Comparison of ENCODE assay signal across 9 cellular contexts in genomic region chr14:103103461-103104388, GRCh38. TPM values are rescaled to one million over a fixed set of nuclear protein-coding genes. Genes with fewer than 3 reads are reported as not detected.
A peak's percentile ranks its signal among the peaks of the same experiment; 100 is the strongest.
DNase-seq lines count a peak whose midpoint lies in the region; ATAC-seq and TF ChIP-seq lines count a peak whose summit lies in the region.
"Had no signal": no experiment of that assay in that cellular context is flagged by ENCODE, and none has a peak within 500 bp of the region (broad histone marks: within the 10 kb centered on the region; RNA-seq: fewer than 3 reads in every experiment).

No MANE protein-coding gene starts in this region.

- TF ChIP-seq CTCF in AG09309 (IDR thresholded peaks at IDR 0.05; ENCODE audit: control insufficient read depth, insufficient read depth, low read depth, low read length, missing control alignments), result peak; percentile 38
- peak; percentile 53 for TF ChIP-seq CTCF in fibroblast of the aortic adventitia (IDR thresholded peaks at IDR 0.05; ENCODE audit: insufficient read depth, low read length)

- in situ Hi-C loops in G401 (cut with HindIII; ENCODE audit: low sequenced_read_pairs), result no loop called here

- no peak overlapping the region for H3K4me3 ChIP-seq in AG09309 (ENCODE audit: control insufficient read depth, low read depth, low read length)
- H3K4me3 ChIP-seq in fibroblast of the aortic adventitia (ENCODE audit: low read depth, low read length), result peak overlapping the region; percentile 25

- ATAC-seq in GM21737 (IDR thresholded peaks at IDR 0.05; ENCODE audit: unreplicated experiment), result no peak

- DNase-seq in AG09309 (ENCODE audit: low read depth) (no peak), HT1080 (ENCODE audit: low read depth) (peak; percentile 68), SHP77 treated with DMSO at 0.1 percent for 48 hours (lab: John Stamatoyannopoulos, UW) (peak; percentile 35), fibroblast of the aortic adventitia (ENCODE audit: low read depth) (peak; percentile 55), G401 (ENCODE audit: low spot score) (no peak), posterior vena cava (ENCODE audit: low spot score) (no peak)
- peak; percentile 37 for DNase-seq in stimulated activated CD8-positive, alpha-beta memory T cell treated with anti-CD3 and anti-CD28 coated beads, Interleukin-4, amount 100 ng/mL, for 48 hours

- intact Hi-C loops in posterior vena cava (cut with DNase I), result loop anchor here in 1 of 2 donors (2.0 kb wide), 1 partner anchor 83 kb away; no protein-coding TSS in a partner anchor

RNA-seq across cellular contexts. Expression of gene EXOC3L4, which starts 9.2 kb away (rescaled TPM):
- not detected in 2 replicates for total RNA-seq in HT1080 (2014; rRNA removed; shearing (Covaris generic))
- 0.37 TPM in 1 of 2 replicates, not detected in the other for polyA plus RNA-seq in HT1080 (2015; cell fraction: cytosol; rRNA removed)
- polyA plus RNA-seq in HT1080 (2015; cell fraction: nucleus; rRNA removed), result 0.25 TPM in 1 of 2 replicates, not detected in the other
- total RNA-seq in fibroblast of the aortic adventitia (ENCODE audit: low replicate concordance) (0.41 TPM in 1 of 2 replicates, not detected in the other), posterior vena cava (1 to 10 TPM; 1.0 to 2.5 TPM)
- 0.86 and 1.6 TPM in 2 replicates for total RNA-seq in G401 (2014; rRNA removed; shearing (Covaris generic))
- total RNA-seq: temporal lobe had no signal

RNA-seq across cellular contexts. Expression of gene TNFAIP2, which starts 19.5 kb away (rescaled TPM):
- 17.6 and 26.1 TPM in 2 replicates for total RNA-seq in HT1080 (2014; rRNA removed; shearing (Covaris generic))
- polyA plus RNA-seq in HT1080 (2015; cell fraction: cytosol; rRNA removed), result 23.3 and 23.8 TPM in 2 replicates
- 59.9 and 65.3 TPM in 2 replicates for polyA plus RNA-seq in HT1080 (2015; cell fraction: nucleus; rRNA removed)
- total RNA-seq in fibroblast of the aortic adventitia (ENCODE audit: low replicate concordance), result 44.5 and 120 TPM in 2 replicates
- 4.5 and 26.1 TPM in 2 replicates for total RNA-seq in G401 (2014; rRNA removed; shearing (Covaris generic))
- 100 to 1,000 TPM in 1 of 2 donors, 10 to 100 TPM in 1; 71.4 to 112 TPM for total RNA-seq in posterior vena cava

RNA-seq across cellular contexts. Expression of gene LBHD2, which starts 19.7 kb away (rescaled TPM):
- total RNA-seq in HT1080 (2014; rRNA removed; shearing (Covaris generic)), result not detected in 2 replicates
- polyA plus RNA-seq in HT1080 (2015; cell fraction: cytosol; rRNA removed), result not detected in 2 replicates
- polyA plus RNA-seq in HT1080 (2015; cell fraction: nucleus; rRNA removed), result not detected in 2 replicates
- total RNA-seq in fibroblast of the aortic adventitia (ENCODE audit: low replicate concordance) (not detected in 2 replicates), posterior vena cava (not detected)
- not detected in 2 replicates for total RNA-seq in G401 (2014; rRNA removed; shearing (Covaris generic))
- total RNA-seq: temporal lobe had no signal

RNA-seq across cellular contexts. Expression of gene CDC42BPB, which starts 46.4 kb away (rescaled TPM):
- 42.1 and 54.3 TPM in 2 replicates for total RNA-seq in HT1080 (2014; rRNA removed; shearing (Covaris generic))
- 53.6 and 62.3 TPM in 2 replicates for polyA plus RNA-seq in HT1080 (2015; cell fraction: cytosol; rRNA removed)
- 121 and 123 TPM in 2 replicates for polyA plus RNA-seq in HT1080 (2015; cell fraction: nucleus; rRNA removed)
- total RNA-seq in fibroblast of the aortic adventitia (ENCODE audit: low replicate concordance) (60.2 and 78.4 TPM in 2 replicates), posterior vena cava (10 to 100 TPM; 81.1 to 89.3 TPM)
- 17.0 and 21.6 TPM in 2 replicates for total RNA-seq in G401 (2014; rRNA removed; shearing (Covaris generic))

Comparison
In these comparisons a context has a peak if more than half of its experiments do, and no peak if none do; other contexts are left out.
1. DNase-seq: peak in HT1080 (single experiment), SHP77 treated with DMSO at 0.1 percent for 48 hours (single experiment), fibroblast of the aortic adventitia (single experiment) and stimulated activated CD8-positive, alpha-beta memory T cell treated with anti-CD3 and anti-CD28 coated beads, Interleukin-4, amount 100 ng/mL, for 48 hours (single experiment); none in AG09309 (single experiment), G401 (single experiment) and posterior vena cava (single experiment).